In genomic region chr15:51319539-51319938, GRCh38 we compare ENCODE assay signal across 28 cellular contexts. TPM values are rescaled to one million over a fixed set of nuclear protein-coding genes. Genes with fewer than 3 reads are reported as not detected.
"Had no signal": no experiment of that assay in that cellular context is flagged by ENCODE, and none has a peak within 500 bp of the region (broad histone marks: within the 10 kb centered on the region; RNA-seq: fewer than 3 reads in every experiment).

No MANE protein-coding gene starts in this region.

- DNase-seq: colonic mucosa; dermis blood vessel endothelial cell; dorsolateral prefrontal cortex; effector CD4-positive, alpha-beta T cell; effector memory CD4-positive, alpha-beta T cell; esophagus squamous epithelium; foreskin melanocyte; gastrocnemius medialis; glutamatergic neuron; head of caudate nucleus; heart right ventricle; hypothalamus; immature natural killer cell; left cardiac atrium; left lung; left ventricle myocardium superior; lower lobe of right lung; mesenchymal stem cell; mucosa of descending colon; naive B cell had no signal

- H3K9me3 ChIP-seq: colonic mucosa, esophagus squamous epithelium, gastrocnemius medialis, heart right ventricle, left lung, lower lobe of right lung, mucosa of descending colon had no signal

- H3K36me3 ChIP-seq: colonic mucosa, esophagus squamous epithelium, gastrocnemius medialis, heart right ventricle, left lung, lower lobe of right lung had no signal

- H3K4me1 ChIP-seq: colonic mucosa, esophagus squamous epithelium, gastrocnemius medialis had no signal

- H3K27me3 ChIP-seq: colonic mucosa, dorsolateral prefrontal cortex, gastrocnemius medialis, heart right ventricle, left lung had no signal

- H3K27ac ChIP-seq: colonic mucosa, gastrocnemius medialis, left lung, lower lobe of right lung had no signal

- H3K4me3 ChIP-seq: colonic mucosa, dorsolateral prefrontal cortex, esophagus squamous epithelium, gastrocnemius medialis, heart right ventricle, left lung, lower lobe of right lung, mucosa of descending colon had no signal

RNA-seq across cellular contexts. Expression of gene CYP19A1, which starts 18.9 kb away (rescaled TPM):
- total RNA-seq: chondrocyte, colonic mucosa, dermis blood vessel endothelial cell, endothelial cell of umbilical vein, epithelial cell of proximal tubule, glomerular endothelial cell, kidney epithelial cell, lung microvascular endothelial cell, mesothelial cell of epicardium had no signal
- polyA plus RNA-seq: endothelial cell of umbilical vein, immature natural killer cell, keratinocyte had no signal

RNA-seq across cellular contexts. Expression of gene GLDN, which starts 21.9 kb away (rescaled TPM):
- total RNA-seq: dermis blood vessel endothelial cell, endothelial cell of umbilical vein, epithelial cell of proximal tubule, glomerular endothelial cell, kidney epithelial cell, lung microvascular endothelial cell had no signal
- polyA plus RNA-seq: endothelial cell of umbilical vein, immature natural killer cell had no signal
